8 cellular contexts compared by ENCODE assay signal in genomic region chrX:154380787-154381186, GRCh38. TPM values are rescaled to one million over a fixed set of nuclear protein-coding genes. Genes with fewer than 3 reads are reported as not detected.
A peak's percentile ranks its signal among the peaks of the same experiment; 100 is the strongest.
DNase-seq lines count a peak whose midpoint lies in the region; ATAC-seq and TF ChIP-seq lines count a peak whose summit lies in the region.

No MANE protein-coding gene starts in this region.

- no peak overlapping the region for H2AFZ ChIP-seq in fibroblast of lung (ENCODE audit: low read length)

- H3K36me3 ChIP-seq in SJSA1 = peaks cover 25% of the 10 kb centered on the region
- peaks cover 3% of the 10 kb centered on the region for H3K36me3 ChIP-seq in fibroblast of lung (ENCODE audit: control insufficient read depth, insufficient read depth, low read length)
- peaks cover 0 to 4% (median 0%) of the 10 kb centered on the region in 4 donors for H3K36me3 ChIP-seq in sigmoid colon

- H3K4me3 ChIP-seq in GM12864 (ENCODE audit: low read depth, low read length) (peak overlapping the region; percentile 88), SJSA1 (peak overlapping the region; percentile 77), fibroblast of lung (replicated peaks in 1 of 4; ENCODE audit: control extremely low read depth in 1 of 4, insufficient read depth in 1 of 4, low read depth in 3 of 4, low read length in 4 of 4) (peak overlapping the region; percentile 73 to 84 (median 77)), sigmoid colon (peak overlapping the region in 3 of 4 donors; percentile 55 to 81 (median 73))

- H4K20me1 ChIP-seq in fibroblast of lung (ENCODE audit: control insufficient read depth, extremely low read depth, insufficient read depth, low read length) = no peaks in the 10 kb centered on the region

- no peak for TF ChIP-seq POLR2A in sigmoid colon (IDR thresholded peaks at IDR 0.05)
- no peak for TF ChIP-seq POLR2A in GM18505 (IDR thresholded peaks at IDR 0.05; ENCODE audit: borderline replicate concordance, extremely low read depth, insufficient read depth, insufficient read length)

- 87 to 94% methylated on average over 14 of the region's 14 CpGs for WGBS in sigmoid colon, 2 donors

- TF ChIP-seq CTCF in GM12864 (IDR thresholded peaks at IDR 0.05; ENCODE audit: low read depth, low read length, missing control alignments) (no peak), fibroblast of lung (conservative IDR thresholded peaks at IDR 0.05 in 1 of 2, IDR thresholded peaks at IDR 0.05 in 1 of 2; ENCODE audit: low read depth in 1 of 2, low read length in 2 of 2) (no peak), sigmoid colon (IDR thresholded peaks at IDR 0.05) (no peak)

- peak overlapping the region; percentile 88 for H3K4me2 ChIP-seq in fibroblast of lung (ENCODE audit: extremely low read depth, insufficient read depth, low read length)

- H3K79me2 ChIP-seq in fibroblast of lung (ENCODE audit: control insufficient read depth, insufficient read depth, low read length) = peaks cover 18% of the 10 kb centered on the region

- DNase-seq in GM12864 (ENCODE audit: low read depth) (no peak), SJSA1 (ENCODE audit: low read depth in 1 of 2, low spot score in 2 of 2) (no peak), fibroblast of lung (ENCODE audit: low read depth in 2 of 2) (no peak), sigmoid colon (no peak), T-helper 9 cell (no peak)
- no peak for DNase-seq in activated CD4-positive, CD25-positive, alpha-beta regulatory T cell treated with anti-CD3 and anti-CD28 coated beads, Interleukin-2, amount 50 U/mL, for 72 hours

- no peak overlapping the region; the same call in 1 of the 2 replicates for H3K27ac ChIP-seq in SJSA1
- H3K27ac ChIP-seq in fibroblast of lung (ENCODE audit: insufficient read depth, low read length) = no peak overlapping the region
- peak overlapping the region; percentile 90 to 100 (median 96) for H3K27ac ChIP-seq in sigmoid colon

- H3K27me3 ChIP-seq in SJSA1 (replicated peaks) (no peaks in the 10 kb centered on the region), fibroblast of lung (ENCODE audit: control insufficient read depth, insufficient read depth, low read length) (no peaks in the 10 kb centered on the region), sigmoid colon (no peaks in the 10 kb centered on the region)

- intact Hi-C loops in sigmoid colon (cut with DNase I) = no loop called here

- TF ChIP-seq EP300 in sigmoid colon (IDR thresholded peaks at IDR 0.05) = no peak

- ATAC-seq in GM18505 (IDR thresholded peaks at IDR 0.05; ENCODE audit: unreplicated experiment) (no peak), GM18870 (IDR thresholded peaks at IDR 0.05; ENCODE audit: unreplicated experiment) (no peak)

- H3K4me1 ChIP-seq in SJSA1 (replicated peaks) = peaks cover 58% of the 10 kb centered on the region
- H3K4me1 ChIP-seq in fibroblast of lung (ENCODE audit: control insufficient read depth, extremely low read depth, insufficient read depth, low read length) = peaks cover 5% of the 10 kb centered on the region
- peaks cover 0 to 48% (median 30%) of the 10 kb centered on the region in 4 donors for H3K4me1 ChIP-seq in sigmoid colon

- H3K9me3 ChIP-seq in SJSA1 (replicated peaks) (no peaks in the 10 kb centered on the region), fibroblast of lung (ENCODE audit: control insufficient read depth, insufficient read depth, low read depth, low read length) (no peaks in the 10 kb centered on the region), sigmoid colon (no peaks in the 10 kb centered on the region)

- peak overlapping the region; percentile 97 for H3K9ac ChIP-seq in fibroblast of lung (ENCODE audit: insufficient read depth, low read length)

RNA-seq across cellular contexts. Expression of gene EMD, which starts 1.7 kb away (rescaled TPM):
- 17.7 and 42.3 TPM in 2 replicates for total RNA-seq in SJSA1 (2014; rRNA removed; shearing (Covaris generic))
- total RNA-seq in fibroblast of lung (23.4 and 26.4 TPM in 2 replicates), sigmoid colon (10 to 100 TPM; 44.3 to 66.8 (median 48.6) TPM)
- polyA plus RNA-seq in fibroblast of lung (72.1 and 82.4 TPM in 2 replicates), sigmoid colon (10 to 100 TPM; 40.7 to 87.9 (median 42.6) TPM)
- 92.1 and 110 TPM in 2 replicates for polyA plus RNA-seq in fibroblast of lung (2012)
- polyA minus RNA-seq in fibroblast of lung (ENCODE audit: low replicate concordance) = 129 and 139 TPM in 2 replicates

RNA-seq across cellular contexts. Expression of gene FLNA, which starts 6.4 kb away (rescaled TPM):
- 918 and 1,686 TPM in 2 replicates for total RNA-seq in SJSA1 (2014; rRNA removed; shearing (Covaris generic))
- total RNA-seq in fibroblast of lung (2,298 and 2,728 TPM in 2 replicates), sigmoid colon (1,000 to 10,000 TPM; 2,494 to 9,435 (median 5,341) TPM)
- polyA plus RNA-seq in fibroblast of lung (654 and 799 TPM in 2 replicates), sigmoid colon (100 to 1,000 TPM in 1 of 3 donors, 10 to 100 TPM in 2; 27.0 to 442 (median 42.0) TPM)
- 2,069 and 2,562 TPM in 2 replicates for polyA plus RNA-seq in fibroblast of lung (2012)
- 6,600 and 11,662 TPM in 2 replicates for polyA minus RNA-seq in fibroblast of lung (ENCODE audit: low replicate concordance)

RNA-seq across cellular contexts. Expression of gene RPL10, which starts 17.4 kb away (rescaled TPM):
- total RNA-seq in SJSA1 (2014; rRNA removed; shearing (Covaris generic)) = 1,843 and 4,201 TPM in 2 replicates
- total RNA-seq in fibroblast of lung = 2,291 and 2,319 TPM in 2 replicates
- 4,015 and 4,527 TPM in 2 replicates for polyA plus RNA-seq in fibroblast of lung
- polyA plus RNA-seq in fibroblast of lung (2012) = 3,945 and 3,972 TPM in 2 replicates
- 1,736 and 2,258 TPM in 2 replicates for polyA minus RNA-seq in fibroblast of lung (ENCODE audit: low replicate concordance)
- 1,000 to 10,000 TPM; 3,138 to 8,651 (median 6,770) TPM for total RNA-seq in sigmoid colon
- 1,000 to 10,000 TPM; 4,760 to 8,094 (median 5,003) TPM for polyA plus RNA-seq in sigmoid colon

RNA-seq across cellular contexts. Expression of gene DNASE1L1, which starts 28.3 kb away (rescaled TPM):
- total RNA-seq in SJSA1 (2014; rRNA removed; shearing (Covaris generic)) = 30.9 and 41.8 TPM in 2 replicates
- total RNA-seq in fibroblast of lung = 13.9 and 38.5 TPM in 2 replicates
- 11.3 and 13.6 TPM in 2 replicates for polyA plus RNA-seq in fibroblast of lung
- 17.0 and 18.7 TPM in 2 replicates for polyA plus RNA-seq in fibroblast of lung (2012)
- polyA minus RNA-seq in fibroblast of lung (ENCODE audit: low replicate concordance) = 22.0 and 24.1 TPM in 2 replicates
- total RNA-seq in sigmoid colon = 10 to 100 TPM; 10.9 to 21.8 (median 16.6) TPM
- 10 to 100 TPM; 15.5 to 25.7 (median 17.4) TPM for polyA plus RNA-seq in sigmoid colon

RNA-seq across cellular contexts. Expression of gene TAFAZZIN, which starts 30.6 kb away (rescaled TPM):
- total RNA-seq in SJSA1 (2014; rRNA removed; shearing (Covaris generic)) = 11.3 and 17.7 TPM in 2 replicates
- 17.7 and 21.6 TPM in 2 replicates for total RNA-seq in fibroblast of lung
- polyA plus RNA-seq in fibroblast of lung = 11.2 and 12.1 TPM in 2 replicates
- 11.5 and 14.2 TPM in 2 replicates for polyA plus RNA-seq in fibroblast of lung (2012)
- polyA minus RNA-seq in fibroblast of lung (ENCODE audit: low replicate concordance) = 18.1 and 20.7 TPM in 2 replicates
- total RNA-seq in sigmoid colon = 10 to 100 TPM; 35.7 to 58.2 (median 36.6) TPM
- 10 to 100 TPM in 1 of 3 donors, 1 to 10 TPM in 2; 8.4 to 48.0 (median 9.2) TPM for polyA plus RNA-seq in sigmoid colon

Comparison
In these comparisons a context has a peak if more than half of its experiments do, and no peak if none do; other contexts are left out.
1. H3K27ac ChIP-seq: peak in sigmoid colon (4 of 4); none in SJSA1 (single experiment) and fibroblast of lung (single experiment).
2. Peak in every context shown above with its lines, with median percentiles within 50 percentile points of each other: H3K4me3 ChIP-seq.